ENCODE assay signal across 8 cellular contexts in genomic region chrX:118976599-118977340, GRCh38. TPM values are rescaled to one million over a fixed set of nuclear protein-coding genes. Genes with fewer than 3 reads are reported as not detected.
DNase-seq lines count a peak whose midpoint lies in the region; ATAC-seq and TF ChIP-seq lines count a peak whose summit lies in the region.

No MANE protein-coding gene starts in this region.

- H3K4me3 ChIP-seq in heart left ventricle = peak overlapping the region in 11 of 12 donors; percentile 36 to 78 (median 60)

- intact Hi-C loops in heart left ventricle (cut with DNase I) = loop anchor here in 1 of 10 donors (10.0 kb wide), 1 partner anchor 132 kb away; no protein-coding TSS in a partner anchor

- no peak overlapping the region for H3K27ac Mint-ChIP-seq in activated T-cell treated with anti-CD3 and anti-CD28 coated beads, Interleukin-2, amount 50 U/mL, for 72 hours

- H3K4me1 ChIP-seq in heart left ventricle = peaks cover 0 to 21% (median 1%) of the 10 kb centered on the region in 12 donors

- DNase-seq in D341Med (ENCODE audit: low spot score) (peak; percentile 45), MV-4-11 (lab: John Stamatoyannopoulos, UW) (peak; percentile 16), heart left ventricle (peak; percentile 17 to 73 (median 40)), renal cortical epithelial cell (ENCODE audit: low read depth) (peak; percentile 42), cerebellar nuclear complex (lab: John Stamatoyannopoulos, UW) (no peak), amniotic stem cell (lab: John Stamatoyannopoulos, UW) (no peak)
- peak; percentile 17 to 39 for DNase-seq in activated T-cell treated with anti-CD3 and anti-CD28 coated beads, Interleukin-2, amount 50 U/mL, for 72 hours

- H3K4me3 Mint-ChIP-seq in activated T-cell treated with anti-CD3 and anti-CD28 coated beads, Interleukin-2, amount 50 U/mL, for 72 hours = peak overlapping the region; percentile 60 to 80

- H3K27ac ChIP-seq in heart left ventricle = peak overlapping the region in 9 of 12 donors; percentile 32 to 87 (median 58)

- no peak for TF ChIP-seq POLR2A in heart left ventricle (IDR thresholded peaks at IDR 0.05)

- peak in 1 of 2 donors; percentile 12 for ATAC-seq in activated T-cell treated with anti-CD3 and anti-CD28 coated beads, Interleukin-2, amount 50 U/mL, for 72 hours (replicated peaks in 1 of 2)
- peak; percentile 29 to 51 (median 42) for ATAC-seq in heart left ventricle
- ATAC-seq in HG03108 (IDR thresholded peaks at IDR 0.05; ENCODE audit: unreplicated experiment) = no peak

- no peaks in the 10 kb centered on the region for H3K9me3 ChIP-seq in heart left ventricle

- H3K9me3 Mint-ChIP-seq in activated T-cell treated with anti-CD3 and anti-CD28 coated beads, Interleukin-2, amount 50 U/mL, for 72 hours = no peaks in the 10 kb centered on the region

- no peaks in the 10 kb centered on the region for H3K36me3 ChIP-seq in heart left ventricle

- peaks cover 15% of the 10 kb centered on the region for H3K4me1 Mint-ChIP-seq in activated T-cell treated with anti-CD3 and anti-CD28 coated beads, Interleukin-2, amount 50 U/mL, for 72 hours (ENCODE audit: low read depth)

- H3K27me3 Mint-ChIP-seq in activated T-cell treated with anti-CD3 and anti-CD28 coated beads, Interleukin-2, amount 50 U/mL, for 72 hours (ENCODE audit: low read depth) = peaks cover 43% of the 10 kb centered on the region

- 11 to 41% (median 28%) methylated on average over 14 to 17 of the region's 17 CpGs for WGBS in heart left ventricle, 4 donors

- peaks cover 0 to 20% (median 0%) of the 10 kb centered on the region in 9 donors for H3K27me3 ChIP-seq in heart left ventricle

- TF ChIP-seq CTCF in heart left ventricle (IDR thresholded peaks at IDR 0.05) = no peak

- peaks cover 2 to 5% of the 10 kb centered on the region in 2 donors for H3K36me3 Mint-ChIP-seq in activated T-cell treated with anti-CD3 and anti-CD28 coated beads, Interleukin-2, amount 50 U/mL, for 72 hours (ENCODE audit: insufficient read depth in 2 of 2)

RNA-seq across cellular contexts. Expression of gene LONRF3, which starts 2.4 kb away (rescaled TPM):
- 1 to 10 TPM; 1.6 to 3.3 TPM for total RNA-seq in activated T-cell treated with anti-CD3 and anti-CD28 coated beads, Interleukin-2, amount 50 U/mL, for 72 hours
- total RNA-seq in heart left ventricle = 1 to 10 TPM; 1.3 to 8.3 (median 2.1) TPM
- polyA plus RNA-seq in heart left ventricle = 1 to 10 TPM in 1 of 2 donors, under 1 TPM in 1; 0.50 to 1.4 TPM
- 7.2 and 10.4 TPM in 2 replicates for total RNA-seq in renal cortical epithelial cell

Comparison
In these comparisons a context has a peak if more than half of its experiments do, and no peak if none do; other contexts are left out.
1. DNase-seq: peak in D341Med (single experiment), MV-4-11 (single experiment), activated T-cell treated with anti-CD3 and anti-CD28 coated beads, Interleukin-2, amount 50 U/mL, for 72 hours (2 of 2), heart left ventricle (5 of 5) and renal cortical epithelial cell (single experiment); none in cerebellar nuclear complex (0 of 2) and amniotic stem cell (single experiment).